Comparison of ENCODE assay signal across 18 cellular contexts in genomic region chr1:2448098-2448445, GRCh38. TPM values are rescaled to one million over a fixed set of nuclear protein-coding genes. Genes with fewer than 3 reads are reported as not detected.
DNase-seq lines count a peak whose midpoint lies in the region; ATAC-seq and TF ChIP-seq lines count a peak whose summit lies in the region.
"Had no signal": no experiment of that assay in that cellular context is flagged by ENCODE, and none has a peak within 500 bp of the region (broad histone marks: within the 10 kb centered on the region; RNA-seq: fewer than 3 reads in every experiment).

No MANE protein-coding gene starts in this region.

- WGBS in smooth muscle cell (ENCODE audit: low lambda C conversion rate), result 57% methylated on average over 18 of the region's 18 CpGs
- 58 to 67% methylated on average over 17 to 18 of the region's 18 CpGs for WGBS in lower leg skin, 2 donors

- no peak for ATAC-seq in HG02981 (IDR thresholded peaks at IDR 0.05; ENCODE audit: unreplicated experiment)
- ATAC-seq: natural killer cell treated with Interleukin-12 subunit alpha and Interleukin-12 subunit beta and Interleukin-15 and Interleukin-18, amount 100 ng/mL, for 72 hours had no signal

- intact Hi-C loops in lower leg skin (cut with DNase I; ENCODE audit: low total_unique reads), result no loop called here

- H3K36me3 Mint-ChIP-seq in neural progenitor cell, result no peaks in the 10 kb centered on the region
- no peaks in the 10 kb centered on the region for H3K36me3 Mint-ChIP-seq in activated T-cell treated with anti-CD3 and anti-CD28 coated beads, Interleukin-2, amount 50 U/mL, for 24 hours (ENCODE audit: low read depth)
- H3K36me3 Mint-ChIP-seq: activated naive CD4-positive, alpha-beta T cell treated with anti-CD3 and anti-CD28 coated beads, Interleukin-2, amount 10 ng/mL, durations not matched to agents 7 days and 5 days; natural killer cell treated with Interleukin-12 subunit alpha and Interleukin-12 subunit beta and Interleukin-15 and Interleukin-18, amount 100 ng/mL, for 72 hours had no signal

- H4K20me1 ChIP-seq in neural progenitor cell (ENCODE audit: low read depth), result no peaks in the 10 kb centered on the region
- no peaks in the 10 kb centered on the region for H4K20me1 ChIP-seq in smooth muscle cell (ENCODE audit: low read depth)

- peaks cover 21% of the 10 kb centered on the region for H3K27me3 ChIP-seq in neural progenitor cell
- peaks cover 20% of the 10 kb centered on the region for H3K27me3 ChIP-seq in smooth muscle cell (ENCODE audit: low read depth)

- DNase-seq in DMS53 treated with DMSO at 0.1 percent for 48 hours (lab: John Stamatoyannopoulos, UW; ENCODE audit: unreplicated experiment) (peak; percentile 37), NCI-H510A treated with DMSO at 0.1 percent for 48 hours (lab: John Stamatoyannopoulos, UW) (peak; percentile 25), caudate nucleus (lab: John Stamatoyannopoulos, UW) (peak in 1 of 61 donors; percentile 10), neural progenitor cell (ENCODE audit: low spot score) (no peak), smooth muscle cell (lab: John Stamatoyannopoulos, UW; ENCODE audit: unreplicated experiment) (no peak), lower leg skin (ENCODE audit: low spot score in 2 of 2) (no peak)
- no peak for DNase-seq in activated T-cell treated with anti-CD3 and anti-CD28 coated beads, Interleukin-2, amount 50 U/mL, for 24 hours
- DNase-seq: activated naive CD4-positive, alpha-beta T cell treated with anti-CD3 and anti-CD28 coated beads, Interleukin-2, amount 10 ng/mL, durations not matched to agents 7 days and 5 days; DMS79 treated with DMSO at 0.1 percent for 48 hours; effector CD8-positive, alpha-beta T cell; Peyer's patch; stimulated activated CD4-positive, alpha-beta T cell treated with anti-CD3 and anti-CD28 coated beads, Interleukin-2, amount 100 ng/mL, for 24 hours; SW 1271 had no signal

- no peak overlapping the region for H2AFZ ChIP-seq in neural progenitor cell (replicated peaks)
- no peak overlapping the region for H2AFZ ChIP-seq in smooth muscle cell (ENCODE audit: low read depth)

- no peak for TF ChIP-seq POLR2A in lower leg skin (IDR thresholded peaks at IDR 0.05)

- peak overlapping the region; percentile 53 for H3K4me2 ChIP-seq in neural progenitor cell
- no peak overlapping the region for H3K4me2 ChIP-seq in smooth muscle cell

- H3K36me3 ChIP-seq in neural progenitor cell (no peaks in the 10 kb centered on the region), smooth muscle cell (ENCODE audit: low read depth) (no peaks in the 10 kb centered on the region)
- H3K36me3 ChIP-seq: breast epithelium, Peyer's patch, suprapubic skin had no signal

- H3K9ac ChIP-seq in neural progenitor cell (no peak overlapping the region), smooth muscle cell (ENCODE audit: low read depth) (no peak overlapping the region)

- peaks cover 29% of the 10 kb centered on the region for H3F3A ChIP-seq in neural progenitor cell (ENCODE audit: low read depth)
- H3F3A ChIP-seq in smooth muscle cell (ENCODE audit: low read depth), result no peaks in the 10 kb centered on the region

- H3K9me3 Mint-ChIP-seq in neural progenitor cell, result no peaks in the 10 kb centered on the region
- H3K9me3 Mint-ChIP-seq in activated T-cell treated with anti-CD3 and anti-CD28 coated beads, Interleukin-2, amount 50 U/mL, for 24 hours, result no peaks in the 10 kb centered on the region
- H3K9me3 Mint-ChIP-seq: activated naive CD4-positive, alpha-beta T cell treated with anti-CD3 and anti-CD28 coated beads, Interleukin-2, amount 10 ng/mL, durations not matched to agents 7 days and 5 days; natural killer cell treated with Interleukin-12 subunit alpha and Interleukin-12 subunit beta and Interleukin-15 and Interleukin-18, amount 100 ng/mL, for 72 hours had no signal

- peaks cover 30% of the 10 kb centered on the region for H3K4me1 Mint-ChIP-seq in neural progenitor cell
- H3K4me1 Mint-ChIP-seq in activated T-cell treated with anti-CD3 and anti-CD28 coated beads, Interleukin-2, amount 50 U/mL, for 24 hours (ENCODE audit: low read depth), result no peaks in the 10 kb centered on the region
- H3K4me1 Mint-ChIP-seq: activated naive CD4-positive, alpha-beta T cell treated with anti-CD3 and anti-CD28 coated beads, Interleukin-2, amount 10 ng/mL, durations not matched to agents 7 days and 5 days; B cell had no signal

- H3K27ac Mint-ChIP-seq in neural progenitor cell, result peak overlapping the region; percentile 83
- H3K27ac Mint-ChIP-seq in activated T-cell treated with anti-CD3 and anti-CD28 coated beads, Interleukin-2, amount 50 U/mL, for 24 hours, result no peak overlapping the region
- H3K27ac Mint-ChIP-seq: activated naive CD4-positive, alpha-beta T cell treated with anti-CD3 and anti-CD28 coated beads, Interleukin-2, amount 10 ng/mL, durations not matched to agents 7 days and 5 days; B cell; natural killer cell treated with Interleukin-12 subunit alpha and Interleukin-12 subunit beta and Interleukin-15 and Interleukin-18, amount 100 ng/mL, for 72 hours had no signal

- H3K4me3 Mint-ChIP-seq in neural progenitor cell, result peak overlapping the region; percentile 39
- no peak overlapping the region for H3K4me3 Mint-ChIP-seq in activated T-cell treated with anti-CD3 and anti-CD28 coated beads, Interleukin-2, amount 50 U/mL, for 24 hours
- H3K4me3 Mint-ChIP-seq: activated naive CD4-positive, alpha-beta T cell treated with anti-CD3 and anti-CD28 coated beads, Interleukin-2, amount 10 ng/mL, durations not matched to agents 7 days and 5 days; B cell; natural killer cell treated with Interleukin-12 subunit alpha and Interleukin-12 subunit beta and Interleukin-15 and Interleukin-18, amount 100 ng/mL, for 72 hours had no signal

- TF ChIP-seq CTCF in neural progenitor cell (IDR thresholded peaks at IDR 0.05) (no peak), smooth muscle cell (IDR thresholded peaks at IDR 0.05; ENCODE audit: borderline replicate concordance, insufficient read depth, poor library complexity, severe bottlenecking) (no peak), lower leg skin (IDR thresholded peaks at IDR 0.05) (no peak)

- H3K9me3 ChIP-seq in neural progenitor cell (ENCODE audit: low read depth) (no peaks in the 10 kb centered on the region), smooth muscle cell (replicated peaks; ENCODE audit: low read depth) (no peaks in the 10 kb centered on the region)
- H3K9me3 ChIP-seq: breast epithelium, Peyer's patch, suprapubic skin had no signal

- no peaks in the 10 kb centered on the region for H3K79me2 ChIP-seq in neural progenitor cell (ENCODE audit: low read depth)
- no peaks in the 10 kb centered on the region for H3K79me2 ChIP-seq in smooth muscle cell (ENCODE audit: low read depth)

- peaks cover 70% of the 10 kb centered on the region for H3K4me1 ChIP-seq in neural progenitor cell
- peaks cover 43% of the 10 kb centered on the region for H3K4me1 ChIP-seq in smooth muscle cell (ENCODE audit: low read depth)
- H3K4me1 ChIP-seq: breast epithelium had no signal

- H3K27ac ChIP-seq in caudate nucleus (ENCODE audit: low read depth, low read length), result peak overlapping the region; percentile 96
- H3K27ac ChIP-seq in neural progenitor cell, result no peak overlapping the region
- no peak overlapping the region for H3K27ac ChIP-seq in smooth muscle cell (ENCODE audit: low read depth)
- H3K27ac ChIP-seq: breast epithelium, Peyer's patch, suprapubic skin had no signal

- H3K27me3 Mint-ChIP-seq in neural progenitor cell (ENCODE audit: insufficient read depth, low read depth), result peaks cover 14% of the 10 kb centered on the region
- peaks cover 13% of the 10 kb centered on the region for H3K27me3 Mint-ChIP-seq in activated T-cell treated with anti-CD3 and anti-CD28 coated beads, Interleukin-2, amount 50 U/mL, for 24 hours

- H3K4me3 ChIP-seq in neural progenitor cell (no peak overlapping the region), smooth muscle cell (no peak overlapping the region), lower leg skin (ENCODE audit: low read depth, poor library complexity, severe bottlenecking) (no peak overlapping the region)
- H3K4me3 ChIP-seq: breast epithelium, Peyer's patch, suprapubic skin had no signal

RNA-seq across cellular contexts. Expression of gene PLCH2, which starts 28.0 kb away (rescaled TPM):
- 0.54 and 2.0 TPM in 2 replicates for total RNA-seq in neural progenitor cell (ENCODE audit: low replicate concordance)
- total RNA-seq in smooth muscle cell, result 0.09 and 0.81 TPM in 2 replicates
- polyA plus RNA-seq in smooth muscle cell, result 0.04 and 0.13 TPM in 2 replicates
- 100 to 1,000 TPM in 2 of 4 donors, 10 to 100 TPM in 2; 83.2 to 170 (median 115) TPM for total RNA-seq in lower leg skin

RNA-seq across cellular contexts. Expression of gene PEX10, which starts 35.7 kb away (rescaled TPM):
- total RNA-seq in neural progenitor cell (ENCODE audit: low replicate concordance), result 15.1 and 39.3 TPM in 2 replicates
- 10.2 and 14.0 TPM in 2 replicates for total RNA-seq in smooth muscle cell
- 20.3 and 28.1 TPM in 2 replicates for polyA plus RNA-seq in smooth muscle cell
- 10 to 100 TPM; 18.3 to 35.9 (median 27.7) TPM for total RNA-seq in lower leg skin

RNA-seq across cellular contexts. Expression of gene RER1, which starts 56.4 kb away (rescaled TPM):
- total RNA-seq in neural progenitor cell (ENCODE audit: low replicate concordance) (39.1 and 42.5 TPM in 2 replicates), smooth muscle cell (101 and 110 TPM in 2 replicates), lower leg skin (100 to 1,000 TPM in 1 of 4 donors, 10 to 100 TPM in 3; 67.4 to 114 (median 70.7) TPM)
- polyA plus RNA-seq in smooth muscle cell, result 253 and 269 TPM in 2 replicates

RNA-seq across cellular contexts. Expression of gene MORN1, which starts 56.7 kb away (rescaled TPM):
- 7.0 and 15.5 TPM in 2 replicates for total RNA-seq in neural progenitor cell (ENCODE audit: low replicate concordance)
- 3.2 and 4.9 TPM in 2 replicates for total RNA-seq in smooth muscle cell
- polyA plus RNA-seq in smooth muscle cell, result 6.2 and 7.3 TPM in 2 replicates
- 1 to 10 TPM; 5.7 to 9.7 (median 7.1) TPM for total RNA-seq in lower leg skin

Comparison
In these comparisons a context has a peak if more than half of its experiments do, and no peak if none do; other contexts are left out.
1. DNase-seq: peak in DMS53 treated with DMSO at 0.1 percent for 48 hours (single experiment) and NCI-H510A treated with DMSO at 0.1 percent for 48 hours (single experiment); none in neural progenitor cell (single experiment), activated T-cell treated with anti-CD3 and anti-CD28 coated beads, Interleukin-2, amount 50 U/mL, for 24 hours (single experiment), smooth muscle cell (single experiment) and lower leg skin (0 of 2).
2. RNA of gene PLCH2, which starts 28.0 kb away (total RNA-seq): 83.2 to 170 TPM in lower leg skin; 0.54 to 2.0 TPM in neural progenitor cell and 0.09 to 0.81 TPM in smooth muscle cell; every median in the first group is over 10 times any median in the second.